8 cellular contexts compared by ENCODE assay signal in the genomic region with DNA sequence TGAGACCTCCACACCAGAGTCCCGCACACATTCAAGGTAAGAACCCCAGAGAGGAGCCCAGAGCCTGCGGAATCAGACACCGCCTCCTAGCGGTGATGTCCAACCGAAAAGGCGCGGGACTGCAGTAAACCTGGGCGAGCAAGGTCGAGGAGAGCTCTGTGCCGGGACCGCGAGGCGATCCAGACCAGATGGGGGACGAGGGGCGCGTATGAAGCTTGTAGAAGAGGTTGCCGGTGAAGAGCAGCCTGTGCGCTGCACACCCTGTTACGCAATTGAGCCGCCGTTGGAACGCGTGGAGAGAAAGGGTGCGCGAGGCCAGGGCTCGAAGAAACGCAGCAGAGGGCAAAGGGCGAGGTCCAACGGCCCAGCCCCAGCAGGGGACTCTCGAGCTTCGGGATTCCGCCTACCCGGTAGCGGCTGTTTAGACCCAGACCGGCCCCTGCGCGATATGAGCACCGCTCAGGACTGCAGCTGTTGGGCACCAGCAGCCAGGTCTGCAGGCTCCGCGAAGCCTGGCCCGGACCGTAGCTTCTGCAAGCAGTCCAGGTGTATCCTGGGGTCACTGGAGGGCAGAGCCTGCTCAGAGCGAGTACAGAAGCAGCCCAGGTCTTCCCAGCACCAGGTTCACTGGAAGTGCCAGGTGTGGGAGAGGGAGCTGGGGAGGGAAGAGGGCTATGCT.
DNase-seq lines count a peak whose midpoint lies in the region; ATAC-seq, FAIRE-seq and TF ChIP-seq lines count a peak whose summit lies in the region.

No MANE protein-coding gene starts in this region.

- TF ChIP-seq CTCF in D721Med (IDR thresholded peaks at IDR 0.05; ENCODE audit: insufficient read depth, missing control alignments) = peak; percentile 41
- peak; percentile 21 for TF ChIP-seq CTCF in fibroblast of villous mesenchyme (IDR thresholded peaks at IDR 0.05; ENCODE audit: insufficient read depth, low read depth, low read length)
- TF ChIP-seq CTCF in progenitor cell of endocrine pancreas (IDR thresholded peaks at IDR 0.05; ENCODE audit: unreplicated experiment) = peak; percentile 66

- ATAC-seq in HG02642 (IDR thresholded peaks at IDR 0.05; ENCODE audit: poor library complexity, unreplicated experiment) = no peak
- no peak for ATAC-seq in GM21423 (IDR thresholded peaks at IDR 0.05; ENCODE audit: unreplicated experiment)

- DNase-seq in D721Med (ENCODE audit: insufficient read length, low spot score) (no peak), fibroblast of villous mesenchyme (ENCODE audit: low read depth) (no peak), progenitor cell of endocrine pancreas (ENCODE audit: low spot score, unreplicated experiment) (peak; percentile 31), NCI-H187 treated with DMSO at 0.1 percent for 48 hours (lab: John Stamatoyannopoulos, UW) (no peak)
- peak; percentile 62 for DNase-seq in activated CD4-positive, alpha-beta T cell treated with anti-CD3 and anti-CD28 coated beads for 48 hours
- no peak for DNase-seq in activated CD4-positive, CD25-positive, alpha-beta regulatory T cell treated with anti-CD3 and anti-CD28 coated beads, Interleukin-2, amount 50 U/mL, for 72 hours

- peaks cover 24% of the 10 kb centered on the region for H3K27me3 Mint-ChIP-seq in progenitor cell of endocrine pancreas

- H3K4me3 Mint-ChIP-seq in progenitor cell of endocrine pancreas (ENCODE audit: low read depth) = peak overlapping the region; percentile 65

- H3K9me3 Mint-ChIP-seq in progenitor cell of endocrine pancreas (ENCODE audit: low read depth) = no peaks in the 10 kb centered on the region

- no peak overlapping the region for H3K4me3 ChIP-seq in fibroblast of villous mesenchyme (ENCODE audit: low read depth, low read length)

- H3K36me3 Mint-ChIP-seq in progenitor cell of endocrine pancreas (ENCODE audit: insufficient read depth) = no peaks in the 10 kb centered on the region

- FAIRE-seq in D721Med (lab: Jason Lieb, UNC) = no peak

- no peaks in the 10 kb centered on the region for H3K4me1 Mint-ChIP-seq in progenitor cell of endocrine pancreas (ENCODE audit: low read depth)

- no peak overlapping the region for H3K27ac Mint-ChIP-seq in progenitor cell of endocrine pancreas

Comparison
In these comparisons a context has a peak if more than half of its experiments do, and no peak if none do; other contexts are left out.
1. DNase-seq: peak in activated CD4-positive, alpha-beta T cell treated with anti-CD3 and anti-CD28 coated beads for 48 hours (single experiment) and progenitor cell of endocrine pancreas (single experiment); none in D721Med (single experiment), fibroblast of villous mesenchyme (single experiment), NCI-H187 treated with DMSO at 0.1 percent for 48 hours (single experiment) and activated CD4-positive, CD25-positive, alpha-beta regulatory T cell treated with anti-CD3 and anti-CD28 coated beads, Interleukin-2, amount 50 U/mL, for 72 hours (single experiment).
2. Peak in every context shown above with its lines, with median percentiles within 50 percentile points of each other: CTCF ChIP-seq.